ENCODE assay signal across 26 cellular contexts in the genomic region with DNA sequence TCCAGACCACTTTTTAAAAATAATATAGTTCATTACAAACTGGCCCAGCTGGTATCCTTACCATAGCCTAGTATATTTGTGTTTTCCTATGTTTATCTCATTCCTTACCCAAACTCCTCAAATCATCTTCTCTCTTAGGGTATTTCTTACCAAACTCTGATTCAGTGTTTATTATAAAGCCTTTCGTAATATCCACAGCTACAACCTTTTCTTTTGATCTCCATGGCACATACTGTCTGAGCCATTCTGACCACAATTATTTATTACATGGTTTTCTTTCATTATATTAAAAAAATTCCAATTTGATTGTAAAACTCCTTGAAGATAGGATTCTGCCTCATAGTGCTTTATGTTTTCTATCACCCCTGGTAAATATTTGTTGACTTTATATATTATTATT.
"Had no signal": no experiment of that assay in that cellular context is flagged by ENCODE, and none has a peak within 500 bp of the region (broad histone marks: within the 10 kb centered on the region; RNA-seq: fewer than 3 reads in every experiment).

No MANE protein-coding gene starts in this region.

- H3K36me3 ChIP-seq: gastroesophageal sphincter, neural progenitor cell, sigmoid colon, vagina had no signal

- H3K27me3 ChIP-seq: gastroesophageal sphincter, neural progenitor cell, sigmoid colon, testis, vagina had no signal

- DNase-seq: activated CD4-positive, alpha-beta T cell treated with anti-CD3 and anti-CD28 coated beads for 4 hours; activated CD4-positive, alpha-beta T cell treated with anti-CD3 and anti-CD28 coated beads, Interleukin-2, amount 50 U/mL, for 48 hours; activated CD4-positive, CD25-positive, alpha-beta regulatory T cell; activated CD8-positive, alpha-beta memory T cell treated with anti-CD3 and anti-CD28 coated beads, Interleukin-2, amount 50 U/mL, for 48 hours; activated effector memory CD4-positive, alpha-beta T cell treated with Interleukin-2 at 50 U/mL for 16 hours; activated naive CD4-positive, alpha-beta T cell treated with anti-CD3 and anti-CD28 coated beads, Interleukin-2, amount 10 ng/mL, durations not matched to agents 7 days and 5 days; activated T-cell treated with anti-CD3 and anti-CD28 coated beads, Interleukin-2, amount 50 U/mL, for 48 hours; anterior cingulate cortex; central memory CD4-positive, alpha-beta T cell; dermis blood vessel endothelial cell; effector memory CD4-positive, alpha-beta T cell; head of caudate nucleus; islet precursor cell; naive thymus-derived CD8-positive, alpha-beta T cell; retina; sigmoid colon; stimulated activated CD4-positive, alpha-beta T cell treated with anti-CD3 and anti-CD28 coated beads, Interleukin-2, amount 100 ng/mL, for 48 hours; stimulated activated CD8-positive, alpha-beta memory T cell treated with anti-CD3 and anti-CD28 coated beads, Interleukin-4, amount 100 ng/mL, for 48 hours; stimulated activated naive B cell treated with anti-CD40 and anti-IgM and Interleukin-4, amounts not matched to agents 10 μg/mL and 1 μg/mL and 100 μg/mL, for 72 hours; T-helper 17 cell; testis had no signal

- H3K4me3 ChIP-seq: gastroesophageal sphincter, lung, neural progenitor cell, sigmoid colon, testis, vagina had no signal

- H3K4me1 ChIP-seq: gastroesophageal sphincter, testis, vagina had no signal

- H3K9me3 ChIP-seq: gastroesophageal sphincter, sigmoid colon, testis, vagina had no signal

- H3K9ac ChIP-seq: neural progenitor cell had no signal

- H2AFZ ChIP-seq: neural progenitor cell had no signal

- H3K27ac ChIP-seq: gastroesophageal sphincter, neural progenitor cell, sigmoid colon, testis, vagina had no signal

- ATAC-seq: esophagus mucosa; gastroesophageal sphincter; naive thymus-derived CD8-positive, alpha-beta T cell; stimulated activated naive B cell treated with anti-CD40 and anti-IgM and Interleukin-4, amounts not matched to agents 10 μg/mL and 1 μg/mL and 100 μg/mL, for 72 hours; T-helper 17 cell had no signal

- H3K4me2 ChIP-seq: neural progenitor cell had no signal
